In genomic region chr21:33700491-33700890, GRCh38 we compare ENCODE assay signal across 22 cellular contexts.
"Had no signal": no experiment of that assay in that cellular context is flagged by ENCODE, and none has a peak within 500 bp of the region (broad histone marks: within the 10 kb centered on the region; RNA-seq: fewer than 3 reads in every experiment).

No MANE protein-coding gene starts in this region.

- H3K4me1 ChIP-seq: parathyroid adenoma had no signal

- H3K27me3 ChIP-seq: gastrocnemius medialis, neural progenitor cell, right lobe of liver, tibial nerve, upper lobe of right lung, uterus had no signal

- H3K9me3 ChIP-seq: gastrocnemius medialis, right lobe of liver, thoracic aorta, tibial nerve, upper lobe of right lung, uterus had no signal

- H3K9ac ChIP-seq: neural progenitor cell, parathyroid adenoma had no signal

- H3K4me3 ChIP-seq: gastrocnemius medialis, lung, neural progenitor cell, right lobe of liver, thoracic aorta, tibial nerve, upper lobe of right lung, uterus had no signal

- H3K36me3 ChIP-seq: gastrocnemius medialis, neural progenitor cell, right lobe of liver, thoracic aorta, tibial nerve, upper lobe of right lung, uterus had no signal

- H3K4me2 ChIP-seq: neural progenitor cell had no signal

- DNase-seq: effector CD8-positive, alpha-beta T cell; endodermal cell; foreskin fibroblast; gastrocnemius medialis; head of caudate nucleus; kidney; midbrain; naive thymus-derived CD4-positive, alpha-beta T cell; right lobe of liver; small intestine; stimulated activated CD4-positive, alpha-beta T cell treated with anti-CD3 and anti-CD28 coated beads, Interleukin-15, amount 100 ng/mL, for 24 hours; stimulated activated CD4-positive, alpha-beta T cell treated with anti-CD3 and anti-CD28 coated beads, Interleukin-2, amount 100 ng/mL, for 48 hours; stimulated activated naive B cell treated with anti-CD40 and anti-IgM and Interleukin-4, amounts not matched to agents 10 μg/mL and 1 μg/mL and 100 μg/mL, for 72 hours; upper lobe of right lung; uterus had no signal

- H3K27ac ChIP-seq: epithelial cell of prostate, gastrocnemius medialis, neural progenitor cell, parathyroid adenoma, thoracic aorta, tibial nerve, upper lobe of right lung, uterus had no signal

- H2AFZ ChIP-seq: neural progenitor cell, parathyroid adenoma had no signal

- FAIRE-seq: colon, kidney, small intestine had no signal
